12 cellular contexts compared by ENCODE assay signal in genomic region chr10:87844837-87845623, GRCh38. TPM values are rescaled to one million over a fixed set of nuclear protein-coding genes. Genes with fewer than 3 reads are reported as not detected.
A peak's percentile ranks its signal among the peaks of the same experiment; 100 is the strongest.
DNase-seq lines count a peak whose midpoint lies in the region; ATAC-seq and TF ChIP-seq lines count a peak whose summit lies in the region.
"Had no signal": no experiment of that assay in that cellular context is flagged by ENCODE, and none has a peak within 500 bp of the region (broad histone marks: within the 10 kb centered on the region; RNA-seq: fewer than 3 reads in every experiment).

No MANE protein-coding gene starts in this region.

- H3K4me3 ChIP-seq in HEK293 (ENCODE audit: low read depth, low read length): no peak overlapping the region
- H3K4me3 ChIP-seq: vagina had no signal

- no peaks in the 10 kb centered on the region for H3K36me3 Mint-ChIP-seq in immature natural killer cell

- no peaks in the 10 kb centered on the region for H3K4me1 Mint-ChIP-seq in immature natural killer cell
- H3K4me1 Mint-ChIP-seq: nephron progenitor cell had no signal

- CTCF ChIA-PET in HEK293 (lab: Yijun Ruan, JAX): interaction anchor here (0.6 to 2.4 kb wide), 5 partner anchors 16 to 189 kb away, joined by 3 to 11 read pairs (median 3); no protein-coding TSS in a partner anchor

- H3K27ac Mint-ChIP-seq in immature natural killer cell: no peak overlapping the region
- H3K27ac Mint-ChIP-seq: nephron progenitor cell had no signal

- H3K9me3 ChIP-seq in HEK293 (ENCODE audit: control insufficient read depth, insufficient read depth, low read depth, low read length): no peaks in the 10 kb centered on the region
- H3K9me3 ChIP-seq: vagina had no signal

- no peaks in the 10 kb centered on the region for H3K9me3 Mint-ChIP-seq in immature natural killer cell
- H3K9me3 Mint-ChIP-seq: nephron progenitor cell had no signal

- peaks cover 15% of the 10 kb centered on the region for H3K4me1 ChIP-seq in HEK293 (ENCODE audit: control insufficient read depth, insufficient read depth, low read length)
- H3K4me1 ChIP-seq: vagina had no signal

- POLR2A ChIA-PET in HEK293 (lab: Yijun Ruan, JAX): interaction anchor here (1.0 to 2.2 kb wide), 3 partner anchors 17 to 27 kb away, joined by 5 to 29 read pairs (median 24); partner anchors contain the start of genes ATAD1, KLLN and PTEN

- no peaks in the 10 kb centered on the region for H3K27me3 Mint-ChIP-seq in immature natural killer cell (ENCODE audit: low read depth in 3 of 3)

- peak; percentile 74 for DNase-seq in A172 (ENCODE audit: low spot score)
- peak; percentile 62 for DNase-seq in fibroblast of peridontal ligament (ENCODE audit: extremely low read depth)
- no peak for DNase-seq in immature natural killer cell
- DNase-seq in anterior cingulate cortex (lab: John Stamatoyannopoulos, UW): no peak
- DNase-seq in stimulated activated CD4-positive, alpha-beta T cell treated with anti-CD3 and anti-CD28 coated beads, Interleukin-15, amount 100 ng/mL, for 24 hours: no peak
- DNase-seq: DND-41, NCI-H187 treated with DMSO at 0.1 percent for 48 hours, nephron progenitor cell had no signal

- no peak for TF ChIP-seq CTCF in HEK293 (tag by site-specific recombination; IDR thresholded peaks at IDR 0.05)

- no peak overlapping the region for H3K4me3 Mint-ChIP-seq in immature natural killer cell
- H3K4me3 Mint-ChIP-seq: nephron progenitor cell had no signal

- no peaks in the 10 kb centered on the region for H3K36me3 ChIP-seq in HEK293 (ENCODE audit: control insufficient read depth in 2 of 2, insufficient read depth in 1 of 2, low read length in 2 of 2)
- H3K36me3 ChIP-seq: vagina had no signal

- no peak overlapping the region for H3K27ac ChIP-seq in HEK293 (ENCODE audit: extremely low read depth, low read depth, low read length)
- H3K27ac ChIP-seq: vagina had no signal

- peak; percentile 72 for ATAC-seq in SK-N-SH treated with all-trans-retinoic acid at 6 μM for 48 hours
- ATAC-seq in GM21528 (IDR thresholded peaks at IDR 0.05; ENCODE audit: low FRiP score, unreplicated experiment): no peak

TF ChIP-seq in HEK293, 187 proteins besides CTCF, POLR2A, EP300 and RAD21 (continues in another document):
- peak; percentile 73 for TF ChIP-seq PRDM10 (tag by site-specific recombination; IDR thresholded peaks at IDR 0.05)
- TF ChIP-seq ZNF37A (tag by site-specific recombination; IDR thresholded peaks at IDR 0.05): no peak
- TF ChIP-seq ZNF48 (tag by site-specific recombination; IDR thresholded peaks at IDR 0.05): no peak
- 0 out of 2 replicates have a peak, but pooled peaks have one; percentile 49 for TF ChIP-seq ZNF660 (tag by site-specific recombination; IDR thresholded peaks at IDR 0.05)
- no peak for TF ChIP-seq IKZF3 (tag by site-specific recombination; IDR thresholded peaks at IDR 0.05)
- no peak for TF ChIP-seq ZNF629 (tag by site-specific recombination; IDR thresholded peaks at IDR 0.05)
- no peak for TF ChIP-seq ZNF624 (tag by site-specific recombination; IDR thresholded peaks at IDR 0.05)
- no peak for TF ChIP-seq ZNF555 (tag by site-specific recombination; conservative IDR thresholded peaks at IDR 0.05)
- TF ChIP-seq SCRT1 (tag by site-specific recombination; IDR thresholded peaks at IDR 0.05; ENCODE audit: borderline replicate concordance): peak; percentile 64; the same call in 1 of the 2 replicates
- TF ChIP-seq ZNF610 (tag by site-specific recombination; IDR thresholded peaks at IDR 0.05; ENCODE audit: borderline replicate concordance): no peak
- no peak for TF ChIP-seq ZNF114 (tag by site-specific recombination; IDR thresholded peaks at IDR 0.05)
- no peak for TF ChIP-seq ZEB2 (tag by site-specific recombination; IDR thresholded peaks at IDR 0.05)

TF ChIP-seq in SK-N-SH treated with all-trans-retinoic acid at 6 μM for 48 hours, 23 proteins besides CTCF, POLR2A, EP300 and RAD21:
- TF ChIP-seq ZFP30 (CRISPR knock-in tag; IDR thresholded peaks at IDR 0.05) (no peak), TSHZ2 (CRISPR knock-in tag; IDR thresholded peaks at IDR 0.05) (no peak), ARNTL (CRISPR knock-in tag; IDR thresholded peaks at IDR 0.05; ENCODE audit: borderline replicate concordance, low read depth) (no peak), ZNF70 (CRISPR knock-in tag; IDR thresholded peaks at IDR 0.05) (no peak), GLIS3 (CRISPR knock-in tag; IDR thresholded peaks at IDR 0.05) (no peak), ISL1 (CRISPR knock-in tag; IDR thresholded peaks at IDR 0.05) (no peak), SNAI2 (CRISPR knock-in tag; IDR thresholded peaks at IDR 0.05) (no peak), CSRNP3 (CRISPR knock-in tag; IDR thresholded peaks at IDR 0.05) (no peak), BACH2 (CRISPR knock-in tag; IDR thresholded peaks at IDR 0.05; ENCODE audit: borderline replicate concordance) (no peak), CREB5 (CRISPR knock-in tag; IDR thresholded peaks at IDR 0.05; ENCODE audit: low read depth) (no peak), ESRRG (CRISPR knock-in tag; IDR thresholded peaks at IDR 0.05) (no peak), ZFP3 (CRISPR knock-in tag; IDR thresholded peaks at IDR 0.05) (no peak), ZNF565 (CRISPR knock-in tag; conservative IDR thresholded peaks at IDR 0.05; ENCODE audit: low read depth) (no peak)

RNA-seq across cellular contexts. Expression of gene KLLN, which starts 18.3 kb away (rescaled TPM):
- 0.41 and 0.43 TPM in 2 replicates for total RNA-seq in A172 (2014; rRNA removed; shearing (Covaris generic))
- under 1 TPM in 2 of 3 donors, not detected in 1; 0.06 to 0.17 TPM for polyA plus RNA-seq in immature natural killer cell

RNA-seq across cellular contexts. Expression of gene PTEN, which starts 18.4 kb away (rescaled TPM):
- 11.3 and 11.6 TPM in 2 replicates for total RNA-seq in A172 (2014; rRNA removed; shearing (Covaris generic))
- 10 to 100 TPM; 18.0 to 33.5 (median 30.6) TPM for polyA plus RNA-seq in immature natural killer cell

RNA-seq across cellular contexts. Expression of gene ATAD1, which starts 27.0 kb away (rescaled TPM):
- 62.9 TPM in 2 replicates for total RNA-seq in A172 (2014; rRNA removed; shearing (Covaris generic))
- 10 to 100 TPM; 31.2 to 44.0 (median 42.1) TPM for polyA plus RNA-seq in immature natural killer cell

Comparison
In these comparisons a context has a peak if more than half of its experiments do, and no peak if none do; other contexts are left out.
1. DNase-seq: peak in A172 (single experiment) and fibroblast of peridontal ligament (single experiment); none in immature natural killer cell (0 of 3), anterior cingulate cortex (0 of 58) and stimulated activated CD4-positive, alpha-beta T cell treated with anti-CD3 and anti-CD28 coated beads, Interleukin-15, amount 100 ng/mL, for 24 hours (single experiment).